Comparison of ENCODE assay signal across 1 cellular context in genomic region chr9:127664678-127665507, GRCh38.
A peak's percentile ranks its signal among the peaks of the same experiment; 100 is the strongest.
TF ChIP-seq lines count a peak whose summit lies in the region.

No MANE protein-coding gene starts in this region.

TF ChIP-seq in HepG2, 621 proteins besides CTCF, POLR2A, EP300 and RAD21 (continued from another document and continues in another):
- TF ChIP-seq AHDC1 (CRISPR knock-in tag; IDR thresholded peaks at IDR 0.05; ENCODE audit: borderline replicate concordance): no peak
- TF ChIP-seq ZNF672 (CRISPR knock-in tag; IDR thresholded peaks at IDR 0.05): no peak
- no peak for TF ChIP-seq ZNF382 (CRISPR knock-in tag; IDR thresholded peaks at IDR 0.05; ENCODE audit: borderline replicate concordance)
- TF ChIP-seq ZNF775 (CRISPR knock-in tag; IDR thresholded peaks at IDR 0.05; ENCODE audit: borderline replicate concordance): 0 out of 2 replicates have a peak, but pooled peaks have one; percentile 18
- TF ChIP-seq YEATS2 (CRISPR knock-in tag; IDR thresholded peaks at IDR 0.05; ENCODE audit: borderline replicate concordance): no peak; the same call in 1 of the 2 replicates
- TF ChIP-seq ELF3 (CRISPR knock-in tag; IDR thresholded peaks at IDR 0.05): peak; percentile 40; the same call in 1 of the 2 replicates
- TF ChIP-seq, protein P1, sequence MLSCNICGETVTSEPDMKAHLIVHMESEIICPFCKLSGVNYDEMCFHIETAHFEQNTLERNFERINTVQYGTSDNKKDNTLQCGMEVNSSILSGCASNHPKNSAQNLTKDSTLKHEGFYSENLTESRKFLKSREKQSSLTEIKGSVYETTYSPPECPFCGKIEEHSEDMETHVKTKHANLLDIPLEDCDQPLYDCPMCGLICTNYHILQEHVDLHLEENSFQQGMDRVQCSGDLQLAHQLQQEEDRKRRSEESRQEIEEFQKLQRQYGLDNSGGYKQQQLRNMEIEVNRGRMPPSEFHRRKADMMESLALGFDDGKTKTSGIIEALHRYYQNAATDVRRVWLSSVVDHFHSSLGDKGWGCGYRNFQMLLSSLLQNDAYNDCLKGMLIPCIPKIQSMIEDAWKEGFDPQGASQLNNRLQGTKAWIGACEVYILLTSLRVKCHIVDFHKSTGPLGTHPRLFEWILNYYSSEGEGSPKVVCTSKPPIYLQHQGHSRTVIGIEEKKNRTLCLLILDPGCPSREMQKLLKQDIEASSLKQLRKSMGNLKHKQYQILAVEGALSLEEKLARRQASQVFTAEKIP (CRISPR knock-in tag; IDR thresholded peaks at IDR 0.05; ENCODE audit: borderline replicate concordance): no peak
- no peak for TF ChIP-seq ZBTB20 (CRISPR knock-in tag; IDR thresholded peaks at IDR 0.05; ENCODE audit: borderline replicate concordance, low read depth)
- TF ChIP-seq, protein P2, sequence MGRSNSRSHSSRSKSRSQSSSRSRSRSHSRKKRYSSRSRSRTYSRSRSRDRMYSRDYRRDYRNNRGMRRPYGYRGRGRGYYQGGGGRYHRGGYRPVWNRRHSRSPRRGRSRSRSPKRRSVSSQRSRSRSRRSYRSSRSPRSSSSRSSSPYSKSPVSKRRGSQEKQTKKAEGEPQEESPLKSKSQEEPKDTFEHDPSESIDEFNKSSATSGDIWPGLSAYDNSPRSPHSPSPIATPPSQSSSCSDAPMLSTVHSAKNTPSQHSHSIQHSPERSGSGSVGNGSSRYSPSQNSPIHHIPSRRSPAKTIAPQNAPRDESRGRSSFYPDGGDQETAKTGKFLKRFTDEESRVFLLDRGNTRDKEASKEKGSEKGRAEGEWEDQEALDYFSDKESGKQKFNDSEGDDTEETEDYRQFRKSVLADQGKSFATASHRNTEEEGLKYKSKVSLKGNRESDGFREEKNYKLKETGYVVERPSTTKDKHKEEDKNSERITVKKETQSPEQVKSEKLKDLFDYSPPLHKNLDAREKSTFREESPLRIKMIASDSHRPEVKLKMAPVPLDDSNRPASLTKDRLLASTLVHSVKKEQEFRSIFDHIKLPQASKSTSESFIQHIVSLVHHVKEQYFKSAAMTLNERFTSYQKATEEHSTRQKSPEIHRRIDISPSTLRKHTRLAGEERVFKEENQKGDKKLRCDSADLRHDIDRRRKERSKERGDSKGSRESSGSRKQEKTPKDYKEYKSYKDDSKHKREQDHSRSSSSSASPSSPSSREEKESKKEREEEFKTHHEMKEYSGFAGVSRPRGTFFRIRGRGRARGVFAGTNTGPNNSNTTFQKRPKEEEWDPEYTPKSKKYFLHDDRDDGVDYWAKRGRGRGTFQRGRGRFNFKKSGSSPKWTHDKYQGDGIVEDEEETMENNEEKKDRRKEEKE (IDR thresholded peaks at IDR 0.05): no peak
- TF ChIP-seq DPF2 (CRISPR knock-in tag; IDR thresholded peaks at IDR 0.05; ENCODE audit: borderline replicate concordance, low read depth): no peak
- peak; percentile 96 for TF ChIP-seq SAP130 (CRISPR knock-in tag; IDR thresholded peaks at IDR 0.05; ENCODE audit: low read depth)
- TF ChIP-seq ELF4 (CRISPR knock-in tag; IDR thresholded peaks at IDR 0.05; ENCODE audit: borderline replicate concordance): no peak
- no peak for TF ChIP-seq ATF7 (IDR thresholded peaks at IDR 0.05)
- no peak for TF ChIP-seq ATF7 (CRISPR knock-in tag; IDR thresholded peaks at IDR 0.05)
- TF ChIP-seq, protein P3, sequence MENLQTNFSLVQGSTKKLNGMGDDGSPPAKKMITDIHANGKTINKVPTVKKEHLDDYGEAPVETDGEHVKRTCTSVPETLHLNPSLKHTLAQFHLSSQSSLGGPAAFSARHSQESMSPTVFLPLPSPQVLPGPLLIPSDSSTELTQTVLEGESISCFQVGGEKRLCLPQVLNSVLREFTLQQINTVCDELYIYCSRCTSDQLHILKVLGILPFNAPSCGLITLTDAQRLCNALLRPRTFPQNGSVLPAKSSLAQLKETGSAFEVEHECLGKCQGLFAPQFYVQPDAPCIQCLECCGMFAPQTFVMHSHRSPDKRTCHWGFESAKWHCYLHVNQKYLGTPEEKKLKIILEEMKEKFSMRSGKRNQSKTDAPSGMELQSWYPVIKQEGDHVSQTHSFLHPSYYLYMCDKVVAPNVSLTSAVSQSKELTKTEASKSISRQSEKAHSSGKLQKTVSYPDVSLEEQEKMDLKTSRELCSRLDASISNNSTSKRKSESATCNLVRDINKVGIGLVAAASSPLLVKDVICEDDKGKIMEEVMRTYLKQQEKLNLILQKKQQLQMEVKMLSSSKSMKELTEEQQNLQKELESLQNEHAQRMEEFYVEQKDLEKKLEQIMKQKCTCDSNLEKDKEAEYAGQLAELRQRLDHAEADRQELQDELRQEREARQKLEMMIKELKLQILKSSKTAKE (CRISPR knock-in tag; IDR thresholded peaks at IDR 0.05; ENCODE audit: borderline replicate concordance): no peak
- TF ChIP-seq FLYWCH1 (CRISPR knock-in tag; IDR thresholded peaks at IDR 0.05): no peak
- no peak for TF ChIP-seq ZNF574 (CRISPR knock-in tag; IDR thresholded peaks at IDR 0.05)
- TF ChIP-seq NRL (CRISPR knock-in tag; IDR thresholded peaks at IDR 0.05; ENCODE audit: borderline replicate concordance): no peak
- no peak for TF ChIP-seq PAX8 (CRISPR knock-in tag; IDR thresholded peaks at IDR 0.05; ENCODE audit: borderline replicate concordance)
- no peak for TF ChIP-seq SRF (IDR thresholded peaks at IDR 0.05; ENCODE audit: low read depth, low read length)
- TF ChIP-seq, protein P4, sequence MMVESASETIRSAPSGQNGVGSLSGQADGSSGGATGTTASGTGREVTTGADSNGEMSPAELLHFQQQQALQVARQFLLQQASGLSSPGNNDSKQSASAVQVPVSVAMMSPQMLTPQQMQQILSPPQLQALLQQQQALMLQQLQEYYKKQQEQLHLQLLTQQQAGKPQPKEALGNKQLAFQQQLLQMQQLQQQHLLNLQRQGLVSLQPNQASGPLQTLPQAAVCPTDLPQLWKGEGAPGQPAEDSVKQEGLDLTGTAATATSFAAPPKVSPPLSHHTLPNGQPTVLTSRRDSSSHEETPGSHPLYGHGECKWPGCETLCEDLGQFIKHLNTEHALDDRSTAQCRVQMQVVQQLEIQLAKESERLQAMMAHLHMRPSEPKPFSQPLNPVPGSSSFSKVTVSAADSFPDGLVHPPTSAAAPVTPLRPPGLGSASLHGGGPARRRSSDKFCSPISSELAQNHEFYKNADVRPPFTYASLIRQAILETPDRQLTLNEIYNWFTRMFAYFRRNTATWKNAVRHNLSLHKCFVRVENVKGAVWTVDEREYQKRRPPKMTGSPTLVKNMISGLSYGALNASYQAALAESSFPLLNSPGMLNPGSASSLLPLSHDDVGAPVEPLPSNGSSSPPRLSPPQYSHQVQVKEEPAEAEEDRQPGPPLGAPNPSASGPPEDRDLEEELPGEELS (CRISPR knock-in tag; IDR thresholded peaks at IDR 0.05): peak; percentile 63
- TF ChIP-seq BORCS8-MEF2B (CRISPR knock-in tag; IDR thresholded peaks at IDR 0.05): no peak
- no peak for TF ChIP-seq TBX3 (IDR thresholded peaks at IDR 0.05; ENCODE audit: borderline replicate concordance)
- peak; percentile 90 for TF ChIP-seq HNF4A (CRISPR knock-in tag; IDR thresholded peaks at IDR 0.05)
- TF ChIP-seq ZNF333 (CRISPR knock-in tag; IDR thresholded peaks at IDR 0.05; ENCODE audit: borderline replicate concordance): no peak
- no peak for TF ChIP-seq ZNF234 (CRISPR knock-in tag; conservative IDR thresholded peaks at IDR 0.05)
- peak; percentile 61 for TF ChIP-seq MXD4 (CRISPR knock-in tag; IDR thresholded peaks at IDR 0.05)
- no peak for TF ChIP-seq DR1 (CRISPR knock-in tag; IDR thresholded peaks at IDR 0.05)
- TF ChIP-seq ZNF776 (CRISPR knock-in tag; IDR thresholded peaks at IDR 0.05): no peak
- TF ChIP-seq PLRG1 (conservative IDR thresholded peaks at IDR 0.05): no peak
- no peak for TF ChIP-seq TOPORS (CRISPR knock-in tag; IDR thresholded peaks at IDR 0.05)
- TF ChIP-seq, protein P5, sequence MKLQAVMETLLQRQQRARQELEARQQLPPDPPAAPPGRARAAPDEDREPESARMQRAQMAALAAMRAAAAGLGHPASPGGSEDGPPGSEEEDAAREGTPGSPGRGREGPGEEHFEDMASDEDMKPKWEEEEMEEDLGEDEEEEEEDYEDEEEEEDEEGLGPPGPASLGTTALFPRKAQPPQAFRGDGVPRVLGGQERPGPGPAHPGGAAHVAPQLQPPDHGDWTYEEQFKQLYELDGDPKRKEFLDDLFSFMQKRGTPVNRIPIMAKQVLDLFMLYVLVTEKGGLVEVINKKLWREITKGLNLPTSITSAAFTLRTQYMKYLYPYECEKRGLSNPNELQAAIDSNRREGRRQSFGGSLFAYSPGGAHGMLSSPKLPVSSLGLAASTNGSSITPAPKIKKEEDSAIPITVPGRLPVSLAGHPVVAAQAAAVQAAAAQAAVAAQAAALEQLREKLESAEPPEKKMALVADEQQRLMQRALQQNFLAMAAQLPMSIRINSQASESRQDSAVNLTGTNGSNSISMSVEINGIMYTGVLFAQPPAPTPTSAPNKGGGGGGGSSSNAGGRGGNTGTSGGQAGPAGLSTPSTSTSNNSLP (IDR thresholded peaks at IDR 0.05; ENCODE audit: low read depth, low read length): no peak
- TF ChIP-seq ZGPAT (CRISPR knock-in tag; IDR thresholded peaks at IDR 0.05): peak; percentile 42; the same call in 1 of the 2 replicates
- no peak for TF ChIP-seq ZNF264 (CRISPR knock-in tag; IDR thresholded peaks at IDR 0.05)
- TF ChIP-seq SIN3B (IDR thresholded peaks at IDR 0.05; ENCODE audit: low read length): no peak
- no peak for TF ChIP-seq SP140L (CRISPR knock-in tag; IDR thresholded peaks at IDR 0.05; ENCODE audit: borderline replicate concordance)
- TF ChIP-seq MEIS2 (CRISPR knock-in tag; IDR thresholded peaks at IDR 0.05): peak; percentile 70
- no peak for TF ChIP-seq ZNF652 (CRISPR knock-in tag; IDR thresholded peaks at IDR 0.05; ENCODE audit: borderline replicate concordance, low read depth)
- 0 out of 2 replicates have a peak, but pooled peaks have one; percentile 47 for TF ChIP-seq PHF20 (CRISPR knock-in tag; IDR thresholded peaks at IDR 0.05)
- no peak for TF ChIP-seq YEATS4 (CRISPR knock-in tag; IDR thresholded peaks at IDR 0.05; ENCODE audit: borderline replicate concordance)
